8 cellular contexts compared by ENCODE assay signal in genomic region chr5:179820483-179821297, GRCh38. TPM values are rescaled to one million over a fixed set of nuclear protein-coding genes. Genes with fewer than 3 reads are reported as not detected.
DNase-seq lines count a peak whose midpoint lies in the region; ATAC-seq and TF ChIP-seq lines count a peak whose summit lies in the region.

Gene SQSTM1, plus strand, starts transcription at chr5:179820905. Its CDS starts 32 bp downstream, at chr5:179820937.

- intact Hi-C loops in spleen (cut with DNase I; ENCODE audit: low total_unique reads) = no loop called here

- H3K27me3 ChIP-seq in spleen (replicated peaks in 1 of 7) = peaks cover 0 to 12% (median 0%) of the 10 kb centered on the region in 7 donors

- peak; percentile 95 to 98 (median 97) for TF ChIP-seq POLR2A in spleen (IDR thresholded peaks at IDR 0.05)

- TF ChIP-seq CTCF in spleen (IDR thresholded peaks at IDR 0.05 in 8 of 11, conservative IDR thresholded peaks at IDR 0.05 in 3 of 11) = peak in 4 of 11 experiments; percentile 15 to 51 (median 42)

- WGBS in spleen, 5 donors = 0 to 1% (median 1%) methylated on average over 36 to 81 of the region's 81 CpGs

- peaks cover 46 to 88% (median 81%) of the 10 kb centered on the region in 6 donors for H3K4me1 ChIP-seq in spleen

- peak; percentile 64 for DNase-seq in NCI-H2107 (lab: John Stamatoyannopoulos, UW)
- no peak for DNase-seq in NCI-H2107 treated with DMSO at 0.1 percent for 48 hours (lab: John Stamatoyannopoulos, UW; ENCODE audit: unreplicated experiment)
- peak; percentile 18 for DNase-seq in NCI-H2029 treated with DMSO at 0.1 percent for 48 hours (lab: John Stamatoyannopoulos, UW)
- peak; percentile 51 to 72 (median 70) for DNase-seq in activated CD4-positive, CD25-positive, alpha-beta regulatory T cell (lab: John Stamatoyannopoulos, UW)
- DNase-seq in central memory CD4-positive, alpha-beta T cell = peak; percentile 78
- DNase-seq in iris pigment epithelial cell (ENCODE audit: low read depth) = peak; percentile 74
- DNase-seq in spleen = peak; percentile 97

- H3K9me3 ChIP-seq in spleen = no peaks in the 10 kb centered on the region

- H3K4me3 ChIP-seq in spleen = peak within 1 kb of the TSS; percentile 89 to 97 (median 94)

- peaks cover 0 to 39% (median 31%) of the 10 kb centered on the region in 6 donors for H3K36me3 ChIP-seq in spleen

- peak; percentile 46 for ATAC-seq in HG02798 (IDR thresholded peaks at IDR 0.05; ENCODE audit: poor library complexity, unreplicated experiment)

- H3K27ac ChIP-seq in spleen = peak within 1 kb of the TSS; percentile 86 to 100 (median 100)

RNA-seq across cellular contexts. Expression of gene SQSTM1, which starts in this region (rescaled TPM):
- total RNA-seq in spleen = 100 to 1,000 TPM; 241 to 328 (median 311) TPM
- 100 to 1,000 TPM; 105 to 185 (median 126) TPM for polyA plus RNA-seq in spleen
